ENCODE assay signal across 11 cellular contexts in the genomic region with DNA sequence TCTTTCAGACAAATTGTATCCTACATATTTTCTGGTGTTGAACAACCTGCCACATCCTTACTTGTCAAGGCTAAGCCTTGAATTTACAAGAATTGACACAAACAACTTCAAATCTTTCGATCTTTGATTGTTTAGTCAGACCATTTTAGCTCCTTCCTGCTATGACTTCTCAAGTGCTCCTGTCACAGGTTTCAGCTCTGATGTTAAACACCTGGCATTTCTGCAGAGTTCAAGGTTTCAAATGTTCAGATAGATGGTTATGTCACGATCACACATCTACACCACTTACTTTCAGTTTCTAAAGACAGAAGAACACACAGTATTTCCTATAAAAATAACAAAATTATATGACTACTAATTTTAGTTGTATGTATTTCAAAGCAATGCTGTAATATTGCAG.
DNase-seq lines count a peak whose midpoint lies in the region; ATAC-seq, FAIRE-seq and TF ChIP-seq lines count a peak whose summit lies in the region.
"Had no signal": no experiment of that assay in that cellular context is flagged by ENCODE, and none has a peak within 500 bp of the region (broad histone marks: within the 10 kb centered on the region; RNA-seq: fewer than 3 reads in every experiment).

No MANE protein-coding gene starts in this region.

- FAIRE-seq in RCC 7860 (lab: Jason Lieb, UNC): peak; percentile 17

- H3K4me1 ChIP-seq in left ventricle myocardium inferior (no peaks in the 10 kb centered on the region), right cardiac atrium (ENCODE audit: control insufficient read depth, insufficient read depth, low read length) (no peaks in the 10 kb centered on the region)

- intact Hi-C loops in left ventricle myocardium inferior (cut with micrococcal nuclease): no loop called here
- intact Hi-C loops in right cardiac atrium (cut with DNase I): no loop called here
- intact Hi-C loops in left ventricle myocardium superior (cut with micrococcal nuclease): no loop called here

- no peaks in the 10 kb centered on the region for H3K36me3 ChIP-seq in left ventricle myocardium inferior
- H3K36me3 ChIP-seq: thoracic aorta had no signal

- H3K9me3 ChIP-seq in left ventricle myocardium inferior (replicated peaks) (no peaks in the 10 kb centered on the region), right cardiac atrium (ENCODE audit: control insufficient read depth, low read length) (no peaks in the 10 kb centered on the region)
- H3K9me3 ChIP-seq: thoracic aorta had no signal

- TF ChIP-seq CTCF in left ventricle myocardium inferior (IDR thresholded peaks at IDR 0.05; ENCODE audit: borderline replicate concordance) (no peak), type B pancreatic cell (conservative IDR thresholded peaks at IDR 0.05) (no peak), GM10248 (IDR thresholded peaks at IDR 0.05; ENCODE audit: control extremely low read depth, extremely low read depth, low read depth, missing control alignments) (no peak)

- H3K27ac ChIP-seq in left ventricle myocardium inferior (replicated peaks): no peak overlapping the region
- no peak overlapping the region for H3K27ac ChIP-seq in right cardiac atrium (ENCODE audit: low read length)
- H3K27ac ChIP-seq: thoracic aorta had no signal

- CTCF ChIA-PET in GM10248 (lab: Yijun Ruan, JAX): no interaction called here

- H3K4me3 ChIP-seq in left ventricle myocardium inferior: peak overlapping the region; percentile 33
- H3K4me3 ChIP-seq in right cardiac atrium (ENCODE audit: low read length): no peak overlapping the region
- H3K4me3 ChIP-seq: thoracic aorta had no signal

- H3K9me3 Mint-ChIP-seq in type B pancreatic cell: peaks cover 17% of the 10 kb centered on the region

- peaks cover 31% of the 10 kb centered on the region for H3K4me1 Mint-ChIP-seq in type B pancreatic cell (ENCODE audit: unreplicated experiment)

- H3K4me3 Mint-ChIP-seq in type B pancreatic cell: peak overlapping the region; percentile 6

- DNase-seq in left ventricle myocardium inferior: no peak
- DNase-seq in right cardiac atrium: no peak
- DNase-seq in RCC 7860 (ENCODE audit: low spot score): no peak
- DNase-seq in type B pancreatic cell (ENCODE audit: extremely low spot score, unreplicated experiment): no peak
- no peak for DNase-seq in GM10248 (ENCODE audit: extremely low spot score)
- DNase-seq in left ventricle myocardium superior: no peak
- no peak for DNase-seq in putamen (ENCODE audit: low spot score)
- DNase-seq: activated T-cell treated with anti-CD3 and anti-CD28 coated beads for 4 hours, C1 segment of cervical spinal cord had no signal

- WGBS in right cardiac atrium: 61% methylated on average over 2 of the region's 2 CpGs

- no peaks in the 10 kb centered on the region for H3K27me3 ChIP-seq in left ventricle myocardium inferior (ENCODE audit: low read depth)
- no peaks in the 10 kb centered on the region for H3K27me3 ChIP-seq in right cardiac atrium (ENCODE audit: control insufficient read depth, insufficient read depth)

- H3K27me3 Mint-ChIP-seq in type B pancreatic cell: no peaks in the 10 kb centered on the region

- H3K36me3 Mint-ChIP-seq in type B pancreatic cell: no peaks in the 10 kb centered on the region

- peak overlapping the region; percentile 77 for H3K27ac Mint-ChIP-seq in type B pancreatic cell

- ATAC-seq in right cardiac atrium (no peak), HG02870 (IDR thresholded peaks at IDR 0.05; ENCODE audit: unreplicated experiment) (peak; percentile 76), left ventricle myocardium superior (no peak)

- POLR2A ChIA-PET in GM10248 (lab: Yijun Ruan, JAX): no interaction called here
